Comparison of ENCODE assay signal across 22 cellular contexts in genomic region chr11:48125866-48126265, GRCh38.
"Had no signal": no experiment of that assay in that cellular context is flagged by ENCODE, and none has a peak within 500 bp of the region (broad histone marks: within the 10 kb centered on the region; RNA-seq: fewer than 3 reads in every experiment).

No MANE protein-coding gene starts in this region.

- ATAC-seq: activated T-cell treated with anti-CD3 and anti-CD28 coated beads, Interleukin-2, amount 50 U/mL, for 4 hours; gastrocnemius medialis; right lobe of liver; SK-N-SH treated with all-trans-retinoic acid at 6 μM for 48 hours; stimulated activated naive CD8-positive, alpha-beta T cell treated with anti-CD3 and anti-CD28 coated beads, Interleukin-15, amount 100 ng/mL, for 72 hours; T-cell had no signal

- H3K4me3 Mint-ChIP-seq: activated CD4-positive, alpha-beta T cell treated with anti-CD3 and anti-CD28 coated beads, Interleukin-2, amount 10 ng/mL, durations not matched to agents 24 days and 14 days; activated naive CD4-positive, alpha-beta T cell treated with anti-CD3 and anti-CD28 coated beads, Interleukin-2, amount 50 U/mL, for 24 hours; activated T-cell treated with anti-CD3 and anti-CD28 coated beads, Interleukin-2, amount 50 U/mL, for 4 hours; stimulated activated naive CD8-positive, alpha-beta T cell treated with anti-CD3 and anti-CD28 coated beads, Interleukin-15, amount 100 ng/mL, for 72 hours; T-cell had no signal

- H3K27ac ChIP-seq: ascending aorta, gastrocnemius medialis, left ventricle myocardium inferior, parathyroid adenoma, right lobe of liver, suprapubic skin had no signal

- H2AFZ ChIP-seq: parathyroid adenoma had no signal

- H3K27me3 Mint-ChIP-seq: activated CD4-positive, alpha-beta T cell treated with anti-CD3 and anti-CD28 coated beads, Interleukin-2, amount 10 ng/mL, durations not matched to agents 24 days and 14 days; activated naive CD4-positive, alpha-beta T cell treated with anti-CD3 and anti-CD28 coated beads, Interleukin-2, amount 50 U/mL, for 24 hours; stimulated activated naive CD8-positive, alpha-beta T cell treated with anti-CD3 and anti-CD28 coated beads, Interleukin-15, amount 100 ng/mL, for 72 hours; T-cell had no signal

- H3K9ac ChIP-seq: parathyroid adenoma had no signal

- H3K4me1 Mint-ChIP-seq: activated naive CD4-positive, alpha-beta T cell treated with anti-CD3 and anti-CD28 coated beads, Interleukin-2, amount 50 U/mL, for 24 hours had no signal

- H3K27ac Mint-ChIP-seq: T-cell had no signal

- H3K9me3 ChIP-seq: ascending aorta, gastrocnemius medialis, left ventricle myocardium inferior, right lobe of liver, suprapubic skin had no signal

- H3K4me1 ChIP-seq: ascending aorta, gastrocnemius medialis, left ventricle myocardium inferior, parathyroid adenoma, right lobe of liver, suprapubic skin had no signal

- H3K27me3 ChIP-seq: ascending aorta, gastrocnemius medialis, right lobe of liver, suprapubic skin had no signal

- H3K79me2 ChIP-seq: parathyroid adenoma had no signal

- DNase-seq: activated CD4-positive, alpha-beta T cell treated with anti-CD3 and anti-CD28 coated beads, Interleukin-2, amount 10 ng/mL, durations not matched to agents 24 days and 14 days; activated CD4-positive, CD25-positive, alpha-beta regulatory T cell; activated effector memory CD4-positive, alpha-beta T cell treated with anti-CD3 and anti-CD28 coated beads, Interleukin-2, amount 50 U/mL, for 16 hours; activated T-cell treated with anti-CD3 and anti-CD28 coated beads, Interleukin-2, amount 50 U/mL, for 4 hours; cerebellar nuclear complex; cortex of kidney; gastrocnemius medialis; left ventricle myocardium inferior; mammary epithelial cell; small intestine; stimulated activated CD4-positive, alpha-beta T cell treated with anti-CD3 and anti-CD28 coated beads, Interleukin-15, amount 100 ng/mL, for 24 hours; stimulated activated CD4-positive, alpha-beta T cell treated with anti-CD3 and anti-CD28 coated beads, Interleukin-2, amount 100 ng/mL, for 48 hours; stimulated activated naive CD8-positive, alpha-beta T cell treated with anti-CD3 and anti-CD28 coated beads, Interleukin-15, amount 100 ng/mL, for 72 hours; T-cell; T-helper 9 cell; trophoblast cell had no signal

- H3K4me3 ChIP-seq: ascending aorta, gastrocnemius medialis, left ventricle myocardium inferior, right lobe of liver, suprapubic skin had no signal

- H3K9me3 Mint-ChIP-seq: activated CD4-positive, alpha-beta T cell treated with anti-CD3 and anti-CD28 coated beads, Interleukin-2, amount 10 ng/mL, durations not matched to agents 24 days and 14 days; activated naive CD4-positive, alpha-beta T cell treated with anti-CD3 and anti-CD28 coated beads, Interleukin-2, amount 50 U/mL, for 24 hours; activated T-cell treated with anti-CD3 and anti-CD28 coated beads, Interleukin-2, amount 50 U/mL, for 4 hours; stimulated activated naive CD8-positive, alpha-beta T cell treated with anti-CD3 and anti-CD28 coated beads, Interleukin-15, amount 100 ng/mL, for 72 hours; T-cell had no signal
